Comparison of ENCODE assay signal across 10 cellular contexts in genomic region chr3:57163751-57164150, GRCh38. TPM values are rescaled to one million over a fixed set of nuclear protein-coding genes. Genes with fewer than 3 reads are reported as not detected.
DNase-seq lines count a peak whose midpoint lies in the region; ATAC-seq, FAIRE-seq and TF ChIP-seq lines count a peak whose summit lies in the region.
"Had no signal": no experiment of that assay in that cellular context is flagged by ENCODE, and none has a peak within 500 bp of the region (broad histone marks: within the 10 kb centered on the region; RNA-seq: fewer than 3 reads in every experiment).

No MANE protein-coding gene starts in this region.

- H3K14ac ChIP-seq in H1 (ENCODE audit: insufficient read length) = no peak overlapping the region

- no peak for TF ChIP-seq POLR2A in H1 (IDR thresholded peaks at IDR 0.05; ENCODE audit: control extremely low read depth in 1 of 2, low read depth in 2 of 2, low read length in 2 of 2)

- no peak for TF ChIP-seq EP300 in H1 (IDR thresholded peaks at IDR 0.05; ENCODE audit: borderline replicate concordance in 1 of 2, low read depth in 2 of 2, low read length in 2 of 2)

- no peak overlapping the region for H3K56ac ChIP-seq in H1 (replicated peaks; ENCODE audit: insufficient read length, low read depth, low read length)

- peaks cover 6 to 13% of the 10 kb centered on the region in 2 experiments for H4K20me1 ChIP-seq in H1 (replicated peaks in 1 of 2; ENCODE audit: control insufficient read depth in 1 of 2, insufficient read depth in 2 of 2, low read length in 2 of 2)

- H2BK15ac ChIP-seq in H1 (ENCODE audit: low read length) = no peak overlapping the region

- no peak overlapping the region for H3K4ac ChIP-seq in H1 (replicated peaks; ENCODE audit: insufficient read length, low read depth, low read length)

- no peak overlapping the region for H4K5ac ChIP-seq in H1 (ENCODE audit: insufficient read length, low read depth, low read length)

- no peak overlapping the region for H2AK5ac ChIP-seq in H1 (ENCODE audit: low read depth, low read length)

- peak overlapping the region; percentile 68 for H2BK120ac ChIP-seq in H1 (replicated peaks; ENCODE audit: low read depth, low read length)

- peak overlapping the region; percentile 7; the same call in 1 of the 2 replicates for H4K8ac ChIP-seq in H1 (ENCODE audit: extremely low read depth, insufficient read depth, low read length)

- H3K23ac ChIP-seq in H1 (ENCODE audit: insufficient read length) = no peak overlapping the region

- H3K4me3 ChIP-seq in H1 (ENCODE audit: extremely low read depth in 1 of 4, insufficient read depth in 2 of 4, low read depth in 3 of 4, low read length in 4 of 4) = peak overlapping the region; percentile 67 to 83 (median 72)

- H3K27me3 ChIP-seq in H1 (replicated peaks in 1 of 4; ENCODE audit: control insufficient read depth in 3 of 4, extremely low read depth in 1 of 4, insufficient read depth in 3 of 4, low read length in 3 of 4) = peaks cover 6 to 33% (median 23%) of the 10 kb centered on the region in 4 experiments

- 18% methylated on average over 3 of the region's 8 CpGs; no CpG with 5 or more reads in 1 of the 2 experiments for WGBS in H1 (ENCODE audit: extremely low coverage in 1 of 2, insufficient coverage in 1 of 2, insufficient read length in 1 of 2, insufficient replicate concordance in 2 of 2, low coverage in 1 of 2, low lambda C conversion rate in 2 of 2, missing lambda C conversion rate in 1 of 2), 2 experiments

- no peak overlapping the region; the same call in 1 of the 2 replicates for H3K18ac ChIP-seq in H1 (ENCODE audit: extremely low read depth, low read length)

- CTCF ChIA-PET in H1 (lab: Charles Lee; ENCODE audit: partially characterized antibody) = interaction anchor here (0.5 to 4.8 kb wide), 7 partner anchors 16 to 64 kb away, joined by 3 to 27 read pairs (median 4); no protein-coding TSS in a partner anchor

- H4K91ac ChIP-seq in H1 (replicated peaks; ENCODE audit: insufficient read length, low read length) = peak overlapping the region; percentile 68

- DNase-seq in stimulated activated naive CD8-positive, alpha-beta T cell treated with anti-CD3 and anti-CD28 coated beads, Interleukin-15, Interleukin-2, amounts not matched to agents 100 U/mL and 50 U/mL, for 24 hours = no peak
- DNase-seq in H1 (ENCODE audit: low read depth in 1 of 2, low spot score in 2 of 2) (no peak), hepatic stellate cell (ENCODE audit: low spot score) (no peak), NCI-H446 treated with DMSO at 0.1 percent for 48 hours (lab: John Stamatoyannopoulos, UW) (no peak), germinal center (ENCODE audit: low spot score) (no peak)
- no peak for DNase-seq in natural killer cell treated with Interleukin-12 subunit alpha and Interleukin-12 subunit beta and Interleukin-15 and Interleukin-18, amount 100 ng/mL, for 72 hours (ENCODE audit: low spot score)
- DNase-seq: activated naive CD4-positive, alpha-beta T cell treated with anti-CD3 and anti-CD28 coated beads, Interleukin-2, amount 10 ng/mL, durations not matched to agents 7 days and 5 days; SHP77 had no signal

- no peak overlapping the region for H3K27ac Mint-ChIP-seq in stimulated activated naive CD8-positive, alpha-beta T cell treated with anti-CD3 and anti-CD28 coated beads, Interleukin-15, Interleukin-2, amounts not matched to agents 100 ng/mL and 50 ng/mL, for 24 hours
- H3K27ac Mint-ChIP-seq in natural killer cell treated with Interleukin-12 subunit alpha and Interleukin-12 subunit beta and Interleukin-15 and Interleukin-18, amount 100 ng/mL, for 72 hours = no peak overlapping the region
- H3K27ac Mint-ChIP-seq: activated naive CD4-positive, alpha-beta T cell treated with anti-CD3 and anti-CD28 coated beads, Interleukin-2, amount 10 ng/mL, durations not matched to agents 7 days and 5 days had no signal

- H3K9me3 ChIP-seq in H1 (ENCODE audit: insufficient read depth in 2 of 2, low read depth in 1 of 2, low read length in 1 of 2) = no peaks in the 10 kb centered on the region

- peaks cover 20% of the 10 kb centered on the region for H3K4me1 Mint-ChIP-seq in stimulated activated naive CD8-positive, alpha-beta T cell treated with anti-CD3 and anti-CD28 coated beads, Interleukin-15, Interleukin-2, amounts not matched to agents 100 ng/mL and 50 ng/mL, for 24 hours (ENCODE audit: low read depth)
- peaks cover 14 to 24% of the 10 kb centered on the region in 2 donors for H3K4me1 Mint-ChIP-seq in natural killer cell treated with Interleukin-12 subunit alpha and Interleukin-12 subunit beta and Interleukin-15 and Interleukin-18, amount 100 ng/mL, for 72 hours (ENCODE audit: low read depth in 2 of 2)

- H2BK5ac ChIP-seq in H1 (ENCODE audit: low read depth, low read length) = no peak overlapping the region

- ATAC-seq in stimulated activated naive CD8-positive, alpha-beta T cell treated with anti-CD3 and anti-CD28 coated beads, Interleukin-15, Interleukin-2, amounts not matched to agents 100 U/mL and 50 U/mL, for 24 hours = no peak
- no peak for ATAC-seq in natural killer cell treated with Interleukin-12 subunit alpha and Interleukin-12 subunit beta and Interleukin-15 and Interleukin-18, amount 100 ng/mL, for 72 hours
- ATAC-seq in GM19351 (IDR thresholded peaks at IDR 0.05; ENCODE audit: unreplicated experiment) = no peak

- no peak overlapping the region for H3K27ac ChIP-seq in H1 (ENCODE audit: low read depth, low read length)

- H3K9ac ChIP-seq in H1 (replicated peaks in 1 of 4; ENCODE audit: extremely low read depth in 1 of 4, low read depth in 3 of 4, low read length in 3 of 4) = peak overlapping the region in 1 of 4 experiments; percentile 23; a peak in 1 of 7 replicates

- no peaks in the 10 kb centered on the region for H3K9me3 Mint-ChIP-seq in stimulated activated naive CD8-positive, alpha-beta T cell treated with anti-CD3 and anti-CD28 coated beads, Interleukin-15, Interleukin-2, amounts not matched to agents 100 ng/mL and 50 ng/mL, for 24 hours
- H3K9me3 Mint-ChIP-seq in natural killer cell treated with Interleukin-12 subunit alpha and Interleukin-12 subunit beta and Interleukin-15 and Interleukin-18, amount 100 ng/mL, for 72 hours = no peaks in the 10 kb centered on the region
- H3K9me3 Mint-ChIP-seq: activated naive CD4-positive, alpha-beta T cell treated with anti-CD3 and anti-CD28 coated beads, Interleukin-2, amount 10 ng/mL, durations not matched to agents 7 days and 5 days had no signal

- H3K79me1 ChIP-seq in H1 (ENCODE audit: low read depth, low read length) = peaks cover 4% of the 10 kb centered on the region; the same call in 1 of the 2 replicates

- H2AFZ ChIP-seq in H1 (ENCODE audit: low read length) = no peak overlapping the region

- peaks cover 9% of the 10 kb centered on the region for H3K23me2 ChIP-seq in H1 (ENCODE audit: low read depth, low read length)

- no peak overlapping the region; the same call in 1 of the 2 replicates for H2BK12ac ChIP-seq in H1 (ENCODE audit: low read depth, low read length)

- H3K4me3 Mint-ChIP-seq in stimulated activated naive CD8-positive, alpha-beta T cell treated with anti-CD3 and anti-CD28 coated beads, Interleukin-15, Interleukin-2, amounts not matched to agents 100 ng/mL and 50 ng/mL, for 24 hours = peak overlapping the region; percentile 83
- H3K4me3 Mint-ChIP-seq in natural killer cell treated with Interleukin-12 subunit alpha and Interleukin-12 subunit beta and Interleukin-15 and Interleukin-18, amount 100 ng/mL, for 72 hours = peak overlapping the region; percentile 77

- no peak overlapping the region for H2BK20ac ChIP-seq in H1 (ENCODE audit: low read length)

- POLR2A ChIA-PET in H1 (lab: Charles Lee; ENCODE audit: partially characterized antibody) = interaction anchor here (0.7 to 3.2 kb wide), 8 partner anchors 10 to 48 kb away, joined by 3 to 12 read pairs (median 4); no protein-coding TSS in a partner anchor

- peak overlapping the region; percentile 92 to 99 for H3K4me2 ChIP-seq in H1 (ENCODE audit: insufficient read depth in 1 of 2, low read depth in 2 of 2, low read length in 2 of 2)

- peaks cover 84% of the 10 kb centered on the region for H3K27me3 Mint-ChIP-seq in stimulated activated naive CD8-positive, alpha-beta T cell treated with anti-CD3 and anti-CD28 coated beads, Interleukin-15, Interleukin-2, amounts not matched to agents 100 ng/mL and 50 ng/mL, for 24 hours
- peaks cover 55 to 58% of the 10 kb centered on the region in 2 donors for H3K27me3 Mint-ChIP-seq in natural killer cell treated with Interleukin-12 subunit alpha and Interleukin-12 subunit beta and Interleukin-15 and Interleukin-18, amount 100 ng/mL, for 72 hours

- no peak for TF ChIP-seq CTCF in H1 (IDR thresholded peaks at IDR 0.05; ENCODE audit: control extremely low read depth in 1 of 3, insufficient read depth in 1 of 3, low read depth in 1 of 3, low read length in 3 of 3)

- H3K79me2 ChIP-seq in H1 (ENCODE audit: control insufficient read depth in 1 of 2, insufficient read depth in 2 of 2, low read length in 2 of 2) = peaks cover 0 to 23% of the 10 kb centered on the region in 2 experiments; a peak in 2 of 4 replicates

- no peak for FAIRE-seq in H1 (lab: Jason Lieb, UNC)

- H3K36me3 Mint-ChIP-seq in stimulated activated naive CD8-positive, alpha-beta T cell treated with anti-CD3 and anti-CD28 coated beads, Interleukin-15, Interleukin-2, amounts not matched to agents 100 ng/mL and 50 ng/mL, for 24 hours (ENCODE audit: low read depth) = no peaks in the 10 kb centered on the region
- H3K36me3 Mint-ChIP-seq in natural killer cell treated with Interleukin-12 subunit alpha and Interleukin-12 subunit beta and Interleukin-15 and Interleukin-18, amount 100 ng/mL, for 72 hours = no peaks in the 10 kb centered on the region
- H3K36me3 Mint-ChIP-seq: activated naive CD4-positive, alpha-beta T cell treated with anti-CD3 and anti-CD28 coated beads, Interleukin-2, amount 10 ng/mL, durations not matched to agents 7 days and 5 days had no signal

- no peaks in the 10 kb centered on the region for H3K36me3 ChIP-seq in H1 (ENCODE audit: control insufficient read depth in 2 of 4, insufficient read depth in 4 of 4, low read length in 3 of 4)

- H3K4me1 ChIP-seq in H1 (replicated peaks in 1 of 4; ENCODE audit: control insufficient read depth in 3 of 4, insufficient read depth in 4 of 4, low read length in 3 of 4) = peaks cover 10 to 48% (median 31%) of the 10 kb centered on the region in 4 experiments

- no peak for TF ChIP-seq RAD21 in H1 (IDR thresholded peaks at IDR 0.05 in 1 of 2, conservative IDR thresholded peaks at IDR 0.05 in 1 of 2; ENCODE audit: low read depth in 2 of 2, low read length in 2 of 2)

RNA-seq across cellular contexts. Expression of gene IL17RD, which starts 1.4 kb away (rescaled TPM):
- total RNA-seq in H1 (2021; fragmentation: NEBNext Ultra II Directional; extraction: Animal tissue kit (Norgen Biotek cat#: 25700)) = 41.3 and 48.9 TPM in 2 replicates
- polyA plus RNA-seq in H1 (2011; rRNA removed) = 10.9 and 15.4 TPM in 2 replicates
- polyA plus RNA-seq in H1 (2011; cell fraction: cytosol; rRNA removed) = 10.1 TPM
- polyA plus RNA-seq in H1 (2011; cell fraction: nucleus; rRNA removed) = 28.2 TPM
- 9.5 to 14.9 TPM (median 12.6 TPM) in 4 replicates for polyA plus RNA-seq in H1 (2012, experiment 1 of 2)
- polyA plus RNA-seq in H1 (2012, experiment 2 of 2) = 2.0 TPM
- polyA plus RNA-seq in H1 (2013, experiment 1 of 2) = 50.8 TPM
- 58.0 TPM for polyA plus RNA-seq in H1 (2013, experiment 2 of 2)
- polyA minus RNA-seq in H1 (2011; rRNA and poly(A)+ RNA removed) = 39.3 and 40.6 TPM in 2 replicates
- 19.2 TPM for polyA minus RNA-seq in H1 (2011; cell fraction: cytosol; rRNA and poly(A)+ RNA removed)
- polyA minus RNA-seq in H1 (2011; cell fraction: nucleus; rRNA and poly(A)+ RNA removed) = 33.9 TPM
- total RNA-seq in natural killer cell treated with Interleukin-12 subunit alpha and Interleukin-12 subunit beta and Interleukin-15 and Interleukin-18, amount 100 ng/mL, for 72 hours = under 1 TPM in 1 of 2 donors, not detected in 1; 0.28 TPM

RNA-seq across cellular contexts. Expression of gene HESX1, which starts 36.0 kb away (rescaled TPM):
- total RNA-seq in H1 (2021; fragmentation: NEBNext Ultra II Directional; extraction: Animal tissue kit (Norgen Biotek cat#: 25700)) = 9.0 and 12.0 TPM in 2 replicates
- polyA plus RNA-seq in H1 (2011; rRNA removed) = 5.5 and 7.1 TPM in 2 replicates
- polyA plus RNA-seq in H1 (2011; cell fraction: cytosol; rRNA removed) = 7.9 TPM
- polyA plus RNA-seq in H1 (2011; cell fraction: nucleus; rRNA removed) = 3.4 TPM
- 5.3 to 12.9 TPM (median 5.7 TPM) in 4 replicates for polyA plus RNA-seq in H1 (2012, experiment 1 of 2)
- polyA plus RNA-seq in H1 (2012, experiment 2 of 2) = 2.7 TPM
- polyA plus RNA-seq in H1 (2013, experiment 1 of 2) = 7.4 TPM
- polyA plus RNA-seq in H1 (2013, experiment 2 of 2) = 7.3 TPM
- polyA minus RNA-seq in H1 (2011; rRNA and poly(A)+ RNA removed) = 3.6 and 3.9 TPM in 2 replicates
- 3.0 TPM for polyA minus RNA-seq in H1 (2011; cell fraction: cytosol; rRNA and poly(A)+ RNA removed)
- polyA minus RNA-seq in H1 (2011; cell fraction: nucleus; rRNA and poly(A)+ RNA removed) = 4.4 TPM
- not detected for total RNA-seq in natural killer cell treated with Interleukin-12 subunit alpha and Interleukin-12 subunit beta and Interleukin-15 and Interleukin-18, amount 100 ng/mL, for 72 hours

Comparison
In these comparisons a context has a peak if more than half of its experiments do, and no peak if none do; other contexts are left out.
1. RNA of gene IL17RD, which starts 1.4 kb away (total RNA-seq): 41.3 to 48.9 TPM in H1; 0.28 TPM in natural killer cell treated with Interleukin-12 subunit alpha and Interleukin-12 subunit beta and Interleukin-15 and Interleukin-18, amount 100 ng/mL, for 72 hours; every median in the first group is over 10 times any median in the second.